ENCODE assay signal across 12 cellular contexts in genomic region chr21:46550511-46550941, GRCh38. TPM values are rescaled to one million over a fixed set of nuclear protein-coding genes. Genes with fewer than 3 reads are reported as not detected.
DNase-seq lines count a peak whose midpoint lies in the region; ATAC-seq and TF ChIP-seq lines count a peak whose summit lies in the region.
"Had no signal": no experiment of that assay in that cellular context is flagged by ENCODE, and none has a peak within 500 bp of the region (broad histone marks: within the 10 kb centered on the region; RNA-seq: fewer than 3 reads in every experiment).

No MANE protein-coding gene starts in this region.

- H3K36me3 ChIP-seq in upper lobe of left lung (peaks cover 0 to 83% (median 64%) of the 10 kb centered on the region in 4 donors), left ventricle myocardium inferior (peaks cover 93% of the 10 kb centered on the region)

- ATAC-seq in activated CD8-positive, alpha-beta memory T cell treated with anti-CD3 and anti-CD28 coated beads, Interleukin-2, amount 10 ng/mL, durations not matched to agents 7 days and 5 days, result peak; percentile 38
- ATAC-seq in upper lobe of left lung (ENCODE audit: low FRiP score in 2 of 2) (no peak), GM21423 (IDR thresholded peaks at IDR 0.05; ENCODE audit: unreplicated experiment) (no peak)

- H3K4me1 Mint-ChIP-seq in activated CD8-positive, alpha-beta memory T cell treated with anti-CD3 and anti-CD28 coated beads, Interleukin-2, amount 10 ng/mL, durations not matched to agents 7 days and 5 days, result peaks cover 34% of the 10 kb centered on the region

- H3K9me3 ChIP-seq in upper lobe of left lung, result no peaks in the 10 kb centered on the region
- H3K9me3 ChIP-seq in left ventricle myocardium inferior (replicated peaks), result no peaks in the 10 kb centered on the region

- H3K4me3 ChIP-seq in upper lobe of left lung (no peak overlapping the region), left ventricle myocardium inferior (no peak overlapping the region)

- H3K9me3 Mint-ChIP-seq in activated CD8-positive, alpha-beta memory T cell treated with anti-CD3 and anti-CD28 coated beads, Interleukin-2, amount 10 ng/mL, durations not matched to agents 7 days and 5 days (ENCODE audit: low read depth), result no peaks in the 10 kb centered on the region

- peak in 1 of 4 donors; percentile 12 for TF ChIP-seq POLR2A in upper lobe of left lung (IDR thresholded peaks at IDR 0.05)

- DNase-seq in stimulated activated CD4-positive, alpha-beta T cell treated with anti-CD3 and anti-CD28 coated beads, Interleukin-4, amount 100 ng/mL, for 24 hours, result peak; percentile 27
- no peak for DNase-seq in stimulated activated CD4-positive, alpha-beta T cell treated with anti-CD3 and anti-CD28 coated beads, Interleukin-1b, Interleukin-23, amount 100 ng/mL, for 48 hours
- DNase-seq in activated CD8-positive, alpha-beta memory T cell treated with anti-CD3 and anti-CD28 coated beads, Interleukin-2, amount 10 ng/mL, durations not matched to agents 7 days and 5 days, result peak; percentile 75
- peak; percentile 15 for DNase-seq in germinal center (ENCODE audit: low spot score)
- DNase-seq in upper lobe of left lung, result peak in 1 of 2 donors; percentile 41
- no peak for DNase-seq in occipital lobe (lab: John Stamatoyannopoulos, UW)
- DNase-seq in left ventricle myocardium inferior, result no peak
- DNase-seq: hippocampal formation, mammary epithelial cell, NCI-H226 had no signal

- H3K27me3 ChIP-seq in upper lobe of left lung, result no peaks in the 10 kb centered on the region
- H3K27me3 ChIP-seq in left ventricle myocardium inferior (ENCODE audit: low read depth), result no peaks in the 10 kb centered on the region

- no peak overlapping the region for H3K4me3 Mint-ChIP-seq in activated CD8-positive, alpha-beta memory T cell treated with anti-CD3 and anti-CD28 coated beads, Interleukin-2, amount 10 ng/mL, durations not matched to agents 7 days and 5 days

- H3K27ac ChIP-seq in upper lobe of left lung, result peak overlapping the region in 3 of 4 donors; percentile 15 to 83 (median 69)
- no peak overlapping the region for H3K27ac ChIP-seq in left ventricle myocardium inferior (replicated peaks)
- H3K27ac ChIP-seq: epithelial cell of prostate had no signal

- TF ChIP-seq CTCF in upper lobe of left lung (IDR thresholded peaks at IDR 0.05) (no peak), left ventricle myocardium inferior (IDR thresholded peaks at IDR 0.05; ENCODE audit: borderline replicate concordance) (no peak)

- TF ChIP-seq EP300 in upper lobe of left lung (IDR thresholded peaks at IDR 0.05), result no peak

- CTCF ChIA-PET in activated CD8-positive, alpha-beta memory T cell treated with anti-CD3 and anti-CD28 coated beads, Interleukin-2, amount 10 ng/mL, durations not matched to agents 7 days and 5 days (lab: Charles Lee), result interaction anchor here (0.8 to 2.6 kb wide), 4 partner anchors 21 to 89 kb away, joined by 3 to 8 read pairs (median 4); partner anchors contain the start of gene PRMT2

- no peaks in the 10 kb centered on the region for H3K27me3 Mint-ChIP-seq in activated CD8-positive, alpha-beta memory T cell treated with anti-CD3 and anti-CD28 coated beads, Interleukin-2, amount 10 ng/mL, durations not matched to agents 7 days and 5 days

- WGBS in upper lobe of left lung, 2 donors, result 47 to 89% methylated on average over 3 to 12 of the region's 12 CpGs

- peaks cover 20% of the 10 kb centered on the region for H3K36me3 Mint-ChIP-seq in activated CD8-positive, alpha-beta memory T cell treated with anti-CD3 and anti-CD28 coated beads, Interleukin-2, amount 10 ng/mL, durations not matched to agents 7 days and 5 days

- intact Hi-C loops in left ventricle myocardium inferior (cut with micrococcal nuclease), result no loop called here

- H3K4me1 ChIP-seq in upper lobe of left lung, result peaks cover 0 to 2% (median 0%) of the 10 kb centered on the region in 4 donors
- H3K4me1 ChIP-seq in left ventricle myocardium inferior, result peaks cover 12% of the 10 kb centered on the region

- peak overlapping the region; percentile 87 for H3K27ac Mint-ChIP-seq in activated CD8-positive, alpha-beta memory T cell treated with anti-CD3 and anti-CD28 coated beads, Interleukin-2, amount 10 ng/mL, durations not matched to agents 7 days and 5 days

RNA-seq across cellular contexts. Expression of gene S100B, which starts 54.4 kb away (rescaled TPM):
- 1 to 10 TPM in 1 of 2 experiments, under 1 TPM in 1; 0.77 to 1.5 TPM for total RNA-seq in activated CD8-positive, alpha-beta memory T cell treated with anti-CD3 and anti-CD28 coated beads, Interleukin-2, amount 10 ng/mL, durations not matched to agents 7 days and 5 days
- total RNA-seq in upper lobe of left lung, result 1 to 10 TPM in 4 of 6 donors, not detected in 2; 1.8 to 4.5 (median 2.7) TPM
- total RNA-seq in occipital lobe, result 6.9 TPM
- total RNA-seq in left ventricle myocardium inferior, result 2.8 TPM

Comparison
In these comparisons a context has a peak if more than half of its experiments do, and no peak if none do; other contexts are left out.
1. DNase-seq: peak in stimulated activated CD4-positive, alpha-beta T cell treated with anti-CD3 and anti-CD28 coated beads, Interleukin-4, amount 100 ng/mL, for 24 hours (single experiment), activated CD8-positive, alpha-beta memory T cell treated with anti-CD3 and anti-CD28 coated beads, Interleukin-2, amount 10 ng/mL, durations not matched to agents 7 days and 5 days (single experiment) and germinal center (single experiment); none in stimulated activated CD4-positive, alpha-beta T cell treated with anti-CD3 and anti-CD28 coated beads, Interleukin-1b, Interleukin-23, amount 100 ng/mL, for 48 hours (single experiment), occipital lobe (single experiment) and left ventricle myocardium inferior (single experiment).